In the genomic region with DNA sequence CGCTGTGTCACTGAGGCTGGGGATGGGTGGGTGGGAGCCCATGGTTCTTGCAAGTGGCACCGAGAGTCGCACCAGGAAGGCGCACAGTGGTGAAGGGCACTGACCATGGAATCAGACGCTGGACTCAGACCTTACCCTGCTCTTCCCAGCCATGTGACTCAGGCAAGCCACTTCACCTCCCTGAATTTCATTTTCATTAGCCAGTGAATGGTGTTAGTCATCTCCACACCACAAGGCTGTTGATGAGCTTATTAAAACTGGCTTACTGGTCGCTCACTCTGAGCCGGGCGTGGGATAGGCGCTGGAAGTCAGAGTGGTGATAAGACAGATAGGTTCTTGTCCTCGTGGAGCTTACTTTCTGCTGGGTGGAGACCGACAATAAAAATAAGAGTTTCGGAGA, we compare ENCODE assay signal across 25 cellular contexts. TPM values are rescaled to one million over a fixed set of nuclear protein-coding genes. Genes with fewer than 3 reads are reported as not detected.
A peak's percentile ranks its signal among the peaks of the same experiment; 100 is the strongest.
DNase-seq lines count a peak whose midpoint lies in the region; ATAC-seq and TF ChIP-seq lines count a peak whose summit lies in the region.
"Had no signal": no experiment of that assay in that cellular context is flagged by ENCODE, and none has a peak within 500 bp of the region (broad histone marks: within the 10 kb centered on the region; RNA-seq: fewer than 3 reads in every experiment).

No MANE protein-coding gene starts in this region.

- no peak overlapping the region for H3K18ac ChIP-seq in mesenchymal stem cell (ENCODE audit: low read depth in 1 of 2, low read length in 2 of 2)

- H4K91ac ChIP-seq in mesenchymal stem cell (ENCODE audit: low read length) = no peak overlapping the region

- POLR2A ChIA-PET in PC-3 (lab: Charles Lee; ENCODE audit: unreplicated experiment) = no interaction called here

- H4K20me1 ChIP-seq in PC-3 (ENCODE audit: low read length) = no peaks in the 10 kb centered on the region

- DNase-seq in EL (peak; percentile 17), PC-3 (no peak), epithelial cell of esophagus (ENCODE audit: low read depth) (peak; percentile 81), mesenchymal stem cell (peak; percentile 31), germinal center (ENCODE audit: low spot score) (no peak), Ammon's horn (ENCODE audit: low spot score) (no peak), DMS 273 (lab: John Stamatoyannopoulos, UW; ENCODE audit: unreplicated experiment) (no peak), SW 1271 (lab: John Stamatoyannopoulos, UW) (no peak)
- DNase-seq: activated CD4-positive, alpha-beta T cell treated with anti-CD3 and anti-CD28 coated beads, Interleukin-2, amount 10 ng/mL, durations not matched to agents 24 days and 14 days; activated CD8-positive, alpha-beta memory T cell treated with anti-CD3 and anti-CD28 coated beads, Interleukin-2, amount 10 ng/mL, durations not matched to agents 7 days and 5 days; body of pancreas; DMS 273 treated with DMSO at 0.1 percent for 48 hours; endodermal cell; GDM1; heart right ventricle; NCI-H1092; NCI-H2029 treated with DMSO at 0.1 percent for 48 hours; NCI-H446 treated with DMSO at 0.1 percent for 48 hours; T-helper 2 cell had no signal

- no peak overlapping the region for H2BK12ac ChIP-seq in mesenchymal stem cell (ENCODE audit: low read length in 2 of 2)

- no peak overlapping the region for H2AK5ac ChIP-seq in mesenchymal stem cell (ENCODE audit: low read length, severe bottlenecking)

- H3K4me2 ChIP-seq in PC-3 (ENCODE audit: low read length) (no peak overlapping the region), mesenchymal stem cell (ENCODE audit: low read length, poor library complexity, severe bottlenecking) (no peak overlapping the region)

- H2AFZ ChIP-seq in PC-3 (ENCODE audit: low read length) (no peak overlapping the region), mesenchymal stem cell (ENCODE audit: low read depth, low read length) (no peak overlapping the region)

- intact Hi-C loops in PC-3 (cut with micrococcal nuclease) = no loop called here

- no peak overlapping the region for H3K4ac ChIP-seq in mesenchymal stem cell (ENCODE audit: low read depth in 1 of 2, low read length in 2 of 2)

- H3K27ac ChIP-seq in PC-3 (ENCODE audit: low read length) (no peak overlapping the region), mesenchymal stem cell (ENCODE audit: low read length, poor library complexity, severe bottlenecking) (no peak overlapping the region)
- H3K27ac ChIP-seq: body of pancreas, neutrophil, psoas muscle, skin epidermis, suprapubic skin had no signal

- no TSS peak for BruUV-seq in PC-3 (replicated peaks; lab: Mats Ljungman, UMichigan)

- WGBS in mesenchymal stem cell = 90% methylated on average over 12 of the region's 12 CpGs

- H3K9me2 ChIP-seq in PC-3 (replicated peaks; ENCODE audit: low read length) = no peaks in the 10 kb centered on the region

- H3K9ac ChIP-seq in PC-3 (ENCODE audit: low read length) (no peak overlapping the region), mesenchymal stem cell (ENCODE audit: low read length) (no peak overlapping the region)

- no peaks in the 10 kb centered on the region for H3K9me3 ChIP-seq in PC-3 (ENCODE audit: low read length)
- no peaks in the 10 kb centered on the region for H3K9me3 ChIP-seq in mesenchymal stem cell (ENCODE audit: control insufficient read depth, low read length)
- H3K9me3 ChIP-seq: body of pancreas, heart right ventricle, neutrophil, psoas muscle, suprapubic skin had no signal

- peak; percentile 30; the same call in 1 of the 2 replicates for ATAC-seq in PC-3
- ATAC-seq: activated CD8-positive, alpha-beta memory T cell treated with anti-CD3 and anti-CD28 coated beads, Interleukin-2, amount 10 ng/mL, durations not matched to agents 7 days and 5 days; body of pancreas; heart right ventricle; Panc1; psoas muscle; stimulated activated memory B cell treated with anti-CD40 and anti-IgM and Interleukin-4, amounts not matched to agents 10 μg/mL and 1 μg/mL and 100 μg/mL, for 72 hours had no signal

- H3K4me3 ChIP-seq in PC-3 (ENCODE audit: low read length) = no peak overlapping the region
- no peak overlapping the region for H3K4me3 ChIP-seq in epithelial cell of esophagus (ENCODE audit: low read length)
- no peak overlapping the region for H3K4me3 ChIP-seq in mesenchymal stem cell (ENCODE audit: insufficient read depth in 1 of 2, low read depth in 1 of 2, low read length in 2 of 2)
- H3K4me3 ChIP-seq: body of pancreas, heart right ventricle, psoas muscle, skin epidermis, suprapubic skin had no signal

- H4K8ac ChIP-seq in mesenchymal stem cell (ENCODE audit: low read length) = no peak overlapping the region

- no peaks in the 10 kb centered on the region for H3K79me1 ChIP-seq in mesenchymal stem cell (replicated peaks; ENCODE audit: low read length, poor library complexity, severe bottlenecking)

- no peak overlapping the region for H2BK5ac ChIP-seq in mesenchymal stem cell (ENCODE audit: low read depth, low read length, poor library complexity, severe bottlenecking)

- H3K4me1 ChIP-seq in PC-3 (ENCODE audit: insufficient read depth, low read length) (no peaks in the 10 kb centered on the region), mesenchymal stem cell (ENCODE audit: control insufficient read depth, insufficient read depth, low read depth, low read length) (peaks cover 18% of the 10 kb centered on the region)
- H3K4me1 ChIP-seq: body of pancreas, psoas muscle, suprapubic skin had no signal

- H3K36me3 ChIP-seq in PC-3 (ENCODE audit: low read depth, low read length) (no peaks in the 10 kb centered on the region), mesenchymal stem cell (ENCODE audit: control insufficient read depth in 1 of 2, insufficient read depth in 2 of 2, low read depth in 1 of 2, low read length in 2 of 2) (peaks cover 0 to 2% of the 10 kb centered on the region in 2 experiments)
- H3K36me3 ChIP-seq: heart right ventricle, neutrophil, suprapubic skin had no signal

- H3K14ac ChIP-seq in mesenchymal stem cell (ENCODE audit: low read length in 2 of 2) = no peak overlapping the region

- no peak overlapping the region for H3K23ac ChIP-seq in mesenchymal stem cell (ENCODE audit: low read length in 2 of 2)

- CTCF ChIA-PET in PC-3 (lab: Charles Lee) = no interaction called here

- H2BK15ac ChIP-seq in mesenchymal stem cell (ENCODE audit: low read depth, poor library complexity, severe bottlenecking) = no peak overlapping the region

- no peak for TF ChIP-seq CTCF in PC-3 (conservative IDR thresholded peaks at IDR 0.05; ENCODE audit: low read depth, low read length)
- TF ChIP-seq CTCF in epithelial cell of esophagus (IDR thresholded peaks at IDR 0.05; ENCODE audit: insufficient read depth, low read depth, low read length, missing control alignments) = no peak

- H3K27me3 ChIP-seq in PC-3 (ENCODE audit: low read length) (peaks cover 8% of the 10 kb centered on the region), mesenchymal stem cell (ENCODE audit: control insufficient read depth in 1 of 2, insufficient read depth in 1 of 2, low read length in 2 of 2) (peaks cover 0 to 9% of the 10 kb centered on the region in 2 experiments)
- H3K27me3 ChIP-seq: body of pancreas, heart right ventricle, suprapubic skin had no signal

- H3F3A ChIP-seq in PC-3 (ENCODE audit: low read length, unreplicated experiment) = no peaks in the 10 kb centered on the region

- H3K79me2 ChIP-seq in PC-3 (ENCODE audit: low read length) = no peaks in the 10 kb centered on the region

- no peak overlapping the region for H2BK120ac ChIP-seq in mesenchymal stem cell (ENCODE audit: low read depth, low read length)

RNA-seq across cellular contexts. Expression of a gene that starts 25.1 kb away (rescaled TPM):
- total RNA-seq in PC-3 (2014; rRNA removed) = 0.26 TPM in 1 of 2 replicates, not detected in the other
- polyA plus RNA-seq in mesenchymal stem cell (2013, experiment 1 of 2) = 0.12 TPM
- 0.04 TPM for polyA plus RNA-seq in mesenchymal stem cell (2013, experiment 2 of 2)
- total RNA-seq: activated CD8-positive, alpha-beta memory T cell treated with anti-CD3 and anti-CD28 coated beads, Interleukin-2, amount 10 ng/mL, durations not matched to agents 7 days and 5 days; body of pancreas had no signal

RNA-seq across cellular contexts. Expression of a gene that starts 56.9 kb away (rescaled TPM):
- 2,251 and 2,265 TPM in 2 replicates for total RNA-seq in PC-3 (2014; rRNA removed)
- 1,355 TPM for polyA plus RNA-seq in mesenchymal stem cell (2013, experiment 1 of 2)
- polyA plus RNA-seq in mesenchymal stem cell (2013, experiment 2 of 2) = 1,330 TPM

Comparison
In these comparisons a context has a peak if more than half of its experiments do, and no peak if none do; other contexts are left out.
1. DNase-seq: peak in EL (single experiment), epithelial cell of esophagus (single experiment) and mesenchymal stem cell (single experiment); none in PC-3 (single experiment), germinal center (single experiment), Ammon's horn (single experiment), DMS 273 (single experiment) and SW 1271 (0 of 2).